Comparison of ENCODE assay signal across 17 cellular contexts in the genomic region with DNA sequence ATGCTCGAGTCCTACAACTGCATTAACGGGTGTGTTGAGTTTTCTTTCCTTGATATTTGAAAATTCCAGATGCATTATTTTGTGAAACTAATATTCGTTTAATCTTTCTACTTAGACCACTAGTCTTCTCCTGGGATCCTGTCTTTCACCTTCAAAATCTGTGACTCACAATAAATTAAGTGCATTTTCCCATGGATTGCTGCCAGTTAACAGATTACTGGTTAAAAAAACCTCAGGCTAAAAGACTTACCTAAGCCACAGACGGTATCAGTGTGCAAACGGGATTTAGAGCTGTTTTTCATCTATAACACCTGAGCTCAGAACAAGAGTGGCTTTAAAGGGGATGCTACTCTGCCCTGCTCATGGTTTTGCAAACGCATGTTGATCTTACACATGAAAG. TPM values are rescaled to one million over a fixed set of nuclear protein-coding genes. Genes with fewer than 3 reads are reported as not detected.
DNase-seq lines count a peak whose midpoint lies in the region; ATAC-seq, FAIRE-seq and TF ChIP-seq lines count a peak whose summit lies in the region.
"Had no signal": no experiment of that assay in that cellular context is flagged by ENCODE, and none has a peak within 500 bp of the region (broad histone marks: within the 10 kb centered on the region; RNA-seq: fewer than 3 reads in every experiment).

No MANE protein-coding gene starts in this region.

- FAIRE-seq in D721Med (lab: Jason Lieb, UNC) = peak; percentile 99
- no peak for FAIRE-seq in bronchial epithelial cell (lab: Jason Lieb, UNC)
- FAIRE-seq: A549, G401.6, GM12891 had no signal

- TF ChIP-seq CTCF in D721Med (IDR thresholded peaks at IDR 0.05; ENCODE audit: insufficient read depth, missing control alignments) (no peak), bronchial epithelial cell (IDR thresholded peaks at IDR 0.05; ENCODE audit: insufficient read depth, low read length, severe bottlenecking) (no peak), nephron (IDR thresholded peaks at IDR 0.05; ENCODE audit: unreplicated experiment in 3 of 3) (no peak)

- DNase-seq in D721Med (ENCODE audit: insufficient read length, low spot score) = no peak
- peak; percentile 32 for DNase-seq in NCI-H69 (lab: John Stamatoyannopoulos, UW)
- peak; percentile 17 for DNase-seq in bronchial epithelial cell (ENCODE audit: low read depth)
- DNase-seq in NCI-H446 treated with DMSO at 0.1 percent for 48 hours (lab: John Stamatoyannopoulos, UW) = no peak
- DNase-seq in stimulated activated CD4-positive, alpha-beta T cell treated with anti-CD3 and anti-CD28 coated beads, Interleukin-15, amount 100 ng/mL, for 24 hours = no peak
- DNase-seq: BE2C; CD4-positive, alpha-beta memory T cell; DMS153; DMS79 treated with DMSO at 0.1 percent for 48 hours; EL; H7 had no signal

- no peak overlapping the region for H3K4me3 ChIP-seq in bronchial epithelial cell (ENCODE audit: low read depth, low read length)
- H3K4me3 ChIP-seq: A549, GM23338 had no signal

- peaks cover 65% of the 10 kb centered on the region for H3K36me3 Mint-ChIP-seq in nephron (ENCODE audit: low read depth)

- no peak for ATAC-seq in HG02970 (IDR thresholded peaks at IDR 0.05; ENCODE audit: low FRiP score, unreplicated experiment)
- ATAC-seq: A549, GM23338 had no signal

- H3K36me3 ChIP-seq in bronchial epithelial cell (ENCODE audit: control insufficient read depth, insufficient read depth, low read length) = peaks cover 1% of the 10 kb centered on the region
- H3K36me3 ChIP-seq: BE2C had no signal

- H3K27ac Mint-ChIP-seq in nephron = peak overlapping the region in 2 of 3 experiments; percentile 17 to 76
- H3K27ac Mint-ChIP-seq: GM23338 had no signal

- no peaks in the 10 kb centered on the region for H3K9me3 Mint-ChIP-seq in nephron
- H3K9me3 Mint-ChIP-seq: CD4-positive, alpha-beta memory T cell; GM23338 had no signal

- H3K4me3 Mint-ChIP-seq in nephron = no peak overlapping the region
- H3K4me3 Mint-ChIP-seq: CD4-positive, alpha-beta memory T cell; GM23338 had no signal

- no peaks in the 10 kb centered on the region for H3K27me3 ChIP-seq in bronchial epithelial cell (ENCODE audit: control insufficient read depth, insufficient read depth, low read length)
- H3K27me3 ChIP-seq: BE2C had no signal

- no peaks in the 10 kb centered on the region for H3K27me3 Mint-ChIP-seq in nephron (ENCODE audit: low read depth)
- H3K27me3 Mint-ChIP-seq: CD4-positive, alpha-beta memory T cell had no signal

- no peaks in the 10 kb centered on the region for H3K4me1 Mint-ChIP-seq in nephron

RNA-seq across cellular contexts. Expression of a gene that starts 10.2 kb away (rescaled TPM):
- total RNA-seq in bronchial epithelial cell = 19.2 and 30.2 TPM in 2 replicates

RNA-seq across cellular contexts. Expression of a gene that starts 45.3 kb away (rescaled TPM):
- 388 and 396 TPM in 2 replicates for total RNA-seq in bronchial epithelial cell

Comparison
In these comparisons a context has a peak if more than half of its experiments do, and no peak if none do; other contexts are left out.
1. DNase-seq: peak in NCI-H69 (single experiment) and bronchial epithelial cell (single experiment); none in D721Med (single experiment), NCI-H446 treated with DMSO at 0.1 percent for 48 hours (single experiment) and stimulated activated CD4-positive, alpha-beta T cell treated with anti-CD3 and anti-CD28 coated beads, Interleukin-15, amount 100 ng/mL, for 24 hours (single experiment).